In the genomic region with DNA sequence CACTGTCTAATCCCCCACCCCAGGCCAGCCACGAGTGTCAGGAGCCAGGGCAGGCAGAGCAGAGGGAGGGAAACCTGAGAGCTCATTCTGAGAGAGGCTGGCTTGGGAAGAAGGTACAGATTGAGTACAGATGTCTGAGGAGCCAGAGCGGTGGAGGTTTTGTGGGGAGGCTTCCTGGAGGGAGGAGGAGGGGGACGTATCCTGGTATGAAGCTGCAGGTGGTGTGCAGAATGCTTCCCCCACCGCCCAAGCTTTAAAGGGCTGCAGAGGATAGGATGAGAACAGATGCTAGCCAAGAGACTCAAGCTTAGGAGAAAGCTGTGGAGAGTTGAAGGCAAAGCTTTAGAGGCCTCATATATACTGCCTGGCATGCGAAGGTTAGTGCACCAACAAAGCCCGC, we compare ENCODE assay signal across 1 cellular context.
TF ChIP-seq lines count a peak whose summit lies in the region.

No MANE protein-coding gene starts in this region.

TF ChIP-seq in IMR-90, 13 proteins besides CTCF, POLR2A, EP300 and RAD21 (continued from another document):
- TF ChIP-seq, protein P1, sequence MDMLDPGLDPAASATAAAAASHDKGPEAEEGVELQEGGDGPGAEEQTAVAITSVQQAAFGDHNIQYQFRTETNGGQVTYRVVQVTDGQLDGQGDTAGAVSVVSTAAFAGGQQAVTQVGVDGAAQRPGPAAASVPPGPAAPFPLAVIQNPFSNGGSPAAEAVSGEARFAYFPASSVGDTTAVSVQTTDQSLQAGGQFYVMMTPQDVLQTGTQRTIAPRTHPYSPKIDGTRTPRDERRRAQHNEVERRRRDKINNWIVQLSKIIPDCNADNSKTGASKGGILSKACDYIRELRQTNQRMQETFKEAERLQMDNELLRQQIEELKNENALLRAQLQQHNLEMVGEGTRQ (IDR thresholded peaks at IDR 0.05; ENCODE audit: low read depth, low read length), result no peak
- TF ChIP-seq NFE2L2 (IDR thresholded peaks at IDR 0.05; ENCODE audit: low read depth, low read length), result no peak
- no peak for TF ChIP-seq FOS (IDR thresholded peaks at IDR 0.05; ENCODE audit: low read depth, low read length)
- TF ChIP-seq MAFK (IDR thresholded peaks at IDR 0.05; ENCODE audit: low read depth, low read length), result no peak
- TF ChIP-seq RCOR1 (IDR thresholded peaks at IDR 0.05; ENCODE audit: insufficient replicate concordance, low read length), result no peak
- no peak for TF ChIP-seq CEBPB (IDR thresholded peaks at IDR 0.05; ENCODE audit: low read depth, low read length)
- no peak for TF ChIP-seq BHLHE40 (IDR thresholded peaks at IDR 0.05; ENCODE audit: low read depth, low read length)
- TF ChIP-seq MXI1 (IDR thresholded peaks at IDR 0.05; ENCODE audit: borderline replicate concordance, low read depth, low read length), result no peak
TF ChIP-seq in IMR-90: peak in this region for 0.
